In genomic region chr19:5823579-5824281, GRCh38 we compare ENCODE assay signal across 11 cellular contexts. TPM values are rescaled to one million over a fixed set of nuclear protein-coding genes. Genes with fewer than 3 reads are reported as not detected.
A peak's percentile ranks its signal among the peaks of the same experiment; 100 is the strongest.
DNase-seq lines count a peak whose midpoint lies in the region; ATAC-seq and TF ChIP-seq lines count a peak whose summit lies in the region.
"Had no signal": no experiment of that assay in that cellular context is flagged by ENCODE, and none has a peak within 500 bp of the region (broad histone marks: within the 10 kb centered on the region; RNA-seq: fewer than 3 reads in every experiment).

No MANE protein-coding gene starts in this region.

- no TSS peak for BruUV-seq in PC-3 (replicated peaks; lab: Mats Ljungman, UMichigan)

- POLR2A ChIA-PET in PC-3 (lab: Charles Lee; ENCODE audit: unreplicated experiment) = interaction anchor here (0.7 kb wide), 1 partner anchor 19 kb away, joined by 3 read pairs; no protein-coding TSS in a partner anchor

- no peaks in the 10 kb centered on the region for H3K9me3 ChIP-seq in PC-3 (ENCODE audit: low read length)

- no peak overlapping the region for H3K9ac ChIP-seq in PC-3 (ENCODE audit: low read length)

- ATAC-seq in PC-3 = peak; percentile 62
- peak; percentile 11 for ATAC-seq in esophagus mucosa
- no peak for ATAC-seq in GM21825 (IDR thresholded peaks at IDR 0.05; ENCODE audit: unreplicated experiment)

- no peaks in the 10 kb centered on the region for H3K27me3 ChIP-seq in PC-3 (ENCODE audit: low read length)

- intact Hi-C loops in PC-3 (cut with micrococcal nuclease) = loop anchor here (5.0 kb wide), 1 partner anchor 69 kb away; no protein-coding TSS in a partner anchor

- H3K27ac Mint-ChIP-seq in type B pancreatic cell = no peak overlapping the region

- H3F3A ChIP-seq in PC-3 (ENCODE audit: low read length, unreplicated experiment) = no peaks in the 10 kb centered on the region

- no peaks in the 10 kb centered on the region for H3K9me2 ChIP-seq in PC-3 (replicated peaks; ENCODE audit: low read length)

- no peak overlapping the region for H2AFZ ChIP-seq in PC-3 (ENCODE audit: low read length)

- H3K79me2 ChIP-seq in PC-3 (ENCODE audit: low read length) = no peaks in the 10 kb centered on the region

- H3K9me3 Mint-ChIP-seq in type B pancreatic cell = no peaks in the 10 kb centered on the region

- no peaks in the 10 kb centered on the region for H4K20me1 ChIP-seq in PC-3 (ENCODE audit: low read length)

- no peak overlapping the region for H3K4me3 Mint-ChIP-seq in type B pancreatic cell

- no peaks in the 10 kb centered on the region for H3K36me3 Mint-ChIP-seq in type B pancreatic cell

- TF ChIP-seq CTCF in PC-3 (conservative IDR thresholded peaks at IDR 0.05; ENCODE audit: low read depth, low read length) (peak; percentile 69), type B pancreatic cell (conservative IDR thresholded peaks at IDR 0.05) (peak; percentile 25)

- CTCF ChIA-PET in PC-3 (lab: Charles Lee) = interaction anchor here (0.5 to 2.2 kb wide), 2 partner anchors 20 to 78 kb away, joined by 7 to 16 read pairs; no protein-coding TSS in a partner anchor

- no peak overlapping the region for H3K4me3 ChIP-seq in PC-3 (ENCODE audit: low read length)

- no peak overlapping the region for H3K27ac ChIP-seq in PC-3 (ENCODE audit: low read length)

- H3K4me1 Mint-ChIP-seq in type B pancreatic cell (ENCODE audit: unreplicated experiment) = no peaks in the 10 kb centered on the region

- H3K4me1 ChIP-seq in PC-3 (ENCODE audit: insufficient read depth, low read length) = peaks cover 14% of the 10 kb centered on the region; the same call in 1 of the 2 replicates

- H3K27me3 Mint-ChIP-seq in type B pancreatic cell = no peaks in the 10 kb centered on the region

- H3K36me3 ChIP-seq in PC-3 (ENCODE audit: low read depth, low read length) = no peaks in the 10 kb centered on the region

- H3K4me2 ChIP-seq in PC-3 (ENCODE audit: low read length) = no peak overlapping the region

- peak; percentile 16 to 52 for DNase-seq in SHP77 (lab: John Stamatoyannopoulos, UW)
- DNase-seq in SHP77 treated with DMSO at 0.1 percent for 48 hours (lab: John Stamatoyannopoulos, UW) = no peak
- DNase-seq in PC-3 = peak; percentile 65
- no peak for DNase-seq in type B pancreatic cell (ENCODE audit: extremely low spot score, unreplicated experiment)
- DNase-seq in activated T-cell treated with anti-CD3 and anti-CD28 coated beads, Interleukin-2, amount 50 U/mL, for 48 hours = no peak
- no peak for DNase-seq in NK-92 (lab: John Stamatoyannopoulos, UW; ENCODE audit: unreplicated experiment)

RNA-seq across cellular contexts. Expression of gene FUT6, which starts 15.8 kb away (rescaled TPM):
- total RNA-seq in PC-3 (2014; rRNA removed) (0.69 TPM in 1 of 2 replicates, not detected in the other), esophagus mucosa (56.9 TPM), type B pancreatic cell (ENCODE audit: low replicate concordance) (0.87 and 1.4 TPM in 2 replicates)
- total RNA-seq: endothelial cell of umbilical vein, posterior vena cava, urinary bladder had no signal

RNA-seq across cellular contexts. Expression of gene NRTN, which starts 18.9 kb away (rescaled TPM):
- total RNA-seq in PC-3 (2014; rRNA removed) = 3.9 and 8.8 TPM in 2 replicates
- total RNA-seq in esophagus mucosa = 2.7 TPM
- 2.8 and 5.4 TPM in 2 replicates for total RNA-seq in type B pancreatic cell (ENCODE audit: low replicate concordance)
- total RNA-seq: endothelial cell of umbilical vein had no signal

RNA-seq across cellular contexts. Expression of gene FUT3, which starts 27.5 kb away (rescaled TPM):
- total RNA-seq in PC-3 (2014; rRNA removed) = 7.7 and 7.8 TPM in 2 replicates
- total RNA-seq in esophagus mucosa = 104 TPM
- total RNA-seq in type B pancreatic cell (ENCODE audit: low replicate concordance) = 6.6 and 16.3 TPM in 2 replicates
- total RNA-seq: endothelial cell of umbilical vein, posterior vena cava had no signal

RNA-seq across cellular contexts. Expression of gene DUS3L, which starts 32.8 kb away (rescaled TPM):
- total RNA-seq in PC-3 (2014; rRNA removed) (118 and 148 TPM in 2 replicates), esophagus mucosa (24.2 TPM), type B pancreatic cell (ENCODE audit: low replicate concordance) (38.6 and 45.0 TPM in 2 replicates)

RNA-seq across cellular contexts. Expression of gene PRR22, which starts 39.2 kb away (rescaled TPM):
- total RNA-seq in PC-3 (2014; rRNA removed) (3.5 and 5.6 TPM in 2 replicates), esophagus mucosa (1.8 TPM), type B pancreatic cell (ENCODE audit: low replicate concordance) (3.3 and 5.2 TPM in 2 replicates)

Comparison
In these comparisons a context has a peak if more than half of its experiments do, and no peak if none do; other contexts are left out.
1. DNase-seq: peak in SHP77 (2 of 2) and PC-3 (single experiment); none in SHP77 treated with DMSO at 0.1 percent for 48 hours (single experiment), type B pancreatic cell (single experiment), activated T-cell treated with anti-CD3 and anti-CD28 coated beads, Interleukin-2, amount 50 U/mL, for 48 hours (0 of 2) and NK-92 (single experiment).
2. RNA of gene FUT6, which starts 15.8 kb away (total RNA-seq): 56.9 TPM in esophagus mucosa (single experiment); 0.87 to 1.4 TPM in type B pancreatic cell and 0.69 TPM in PC-3; every median in the first group is over 10 times any median in the second.